Comparison of ENCODE assay signal across 18 cellular contexts in genomic region chr12:51959211-51959610, GRCh38. TPM values are rescaled to one million over a fixed set of nuclear protein-coding genes. Genes with fewer than 3 reads are reported as not detected.
DNase-seq lines count a peak whose midpoint lies in the region; ATAC-seq, FAIRE-seq and TF ChIP-seq lines count a peak whose summit lies in the region.
"Had no signal": no experiment of that assay in that cellular context is flagged by ENCODE, and none has a peak within 500 bp of the region (broad histone marks: within the 10 kb centered on the region; RNA-seq: fewer than 3 reads in every experiment).

No MANE protein-coding gene starts in this region.

- DNase-seq in GM23248 (peak; percentile 52), coronary artery (ENCODE audit: low spot score) (peak; percentile 40), HepG2 (ENCODE audit: low spot score) (no peak), stomach (peak; percentile 30), NCI-H1105 (lab: John Stamatoyannopoulos, UW) (no peak), NCI-H1105 treated with DMSO at 0.1 percent for 48 hours (lab: John Stamatoyannopoulos, UW) (no peak), KBM-7 (no peak)
- DNase-seq: activated CD8-positive, alpha-beta T cell treated with anti-CD3 and anti-CD28 coated beads, Interleukin-2, amount 10 ng/mL, durations not matched to agents 7 days and 5 days; activated gamma-delta T cell treated with Interleukin-2 at 50 U/mL for 16 hours; COR-L47; NCI-H2107; SHP77; stimulated activated CD4-positive, alpha-beta T cell treated with anti-CD3 and anti-CD28 coated beads, Interleukin-4, amount 100 ng/mL, for 1 hour; stimulated activated naive B cell treated with anti-CD40 and anti-IgM and Interleukin-4, amounts not matched to agents 10 μg/mL and 1 μg/mL and 100 μg/mL, for 72 hours; T-helper 9 cell had no signal

- H3K27me3 ChIP-seq in GM23248 (replicated peaks; ENCODE audit: insufficient read depth): no peaks in the 10 kb centered on the region
- H3K27me3 ChIP-seq in HepG2 (ENCODE audit: control insufficient read depth in 1 of 2, insufficient read depth in 2 of 2, low read length in 2 of 2): no peaks in the 10 kb centered on the region
- H3K27me3 ChIP-seq in stomach: no peaks in the 10 kb centered on the region
- H3K27me3 ChIP-seq: cardiac muscle cell had no signal

- CTCF ChIA-PET in HepG2 (lab: Yijun Ruan, JAX; ENCODE audit: low intra/inter-chr PET ratio, low total read pairs): no interaction called here

- H4K20me1 ChIP-seq in GM23248 (ENCODE audit: insufficient read depth) (peaks cover 7% of the 10 kb centered on the region; the same call in 1 of the 2 replicates), HepG2 (ENCODE audit: insufficient read depth, low read length) (no peaks in the 10 kb centered on the region)

- peaks cover 18% of the 10 kb centered on the region; the same call in 1 of the 2 replicates for H3F3A ChIP-seq in GM23248 (ENCODE audit: insufficient read depth)

- TF ChIP-seq CTCF in coronary artery (IDR thresholded peaks at IDR 0.05): no peak
- TF ChIP-seq CTCF in HepG2 (CRISPR knock-in tag; IDR thresholded peaks at IDR 0.05): no peak
- no peak for TF ChIP-seq CTCF in stomach (IDR thresholded peaks at IDR 0.05)

- no peak overlapping the region for H3K27ac ChIP-seq in GM23248
- H3K27ac ChIP-seq in coronary artery: no peak overlapping the region
- H3K27ac ChIP-seq in HepG2 (ENCODE audit: extremely low read length, insufficient read depth, low read length): peak overlapping the region; percentile 71
- peak overlapping the region; percentile 16 to 58 (median 38) for H3K27ac ChIP-seq in stomach
- H3K27ac ChIP-seq: cardiac muscle cell had no signal

- H3K9me2 ChIP-seq in GM23248 (ENCODE audit: insufficient read depth): no peaks in the 10 kb centered on the region

- no peak overlapping the region for H3K4me3 ChIP-seq in GM23248
- H3K4me3 ChIP-seq in coronary artery: no peak overlapping the region
- peak overlapping the region; percentile 5 to 27 (median 25); a peak in 2 of 6 replicates for H3K4me3 ChIP-seq in HepG2 (replicated peaks in 1 of 3; ENCODE audit: insufficient read depth in 1 of 3, low read depth in 2 of 3, low read length in 3 of 3)
- no peak overlapping the region for H3K4me3 ChIP-seq in stomach
- H3K4me3 ChIP-seq: cardiac muscle cell had no signal

- peak; percentile 37 for FAIRE-seq in HepG2 (lab: Jason Lieb, UNC)

- no peak for TF ChIP-seq EP300 in HepG2 (IDR thresholded peaks at IDR 0.05; ENCODE audit: low read depth in 2 of 2, low read length in 2 of 2)
- TF ChIP-seq EP300 in HepG2 (CRISPR knock-in tag; IDR thresholded peaks at IDR 0.05; ENCODE audit: borderline replicate concordance): no peak
- no peak for TF ChIP-seq EP300 in stomach (IDR thresholded peaks at IDR 0.05)

- WGBS in GM23248 (ENCODE audit: low coverage in 1 of 2, low lambda C conversion rate in 2 of 2, missing lambda C conversion rate in 2 of 2), 2 experiments: 24 to 36% methylated on average over 3 of the region's 3 CpGs
- 0% methylated on average over 2 of the region's 3 CpGs for WGBS in HepG2 (ENCODE audit: low lambda C conversion rate)
- WGBS in stomach, 5 donors: 19 to 40% (median 28%) methylated on average over 3 of the region's 3 CpGs

- no TSS peak for BruUV-seq in HepG2 (replicated peaks; lab: Mats Ljungman, UMichigan)

- peaks cover 4% of the 10 kb centered on the region; the same call in 1 of the 2 replicates for H3K36me3 ChIP-seq in GM23248 (ENCODE audit: low read depth)
- H3K36me3 ChIP-seq in HepG2 (replicated peaks in 1 of 2; ENCODE audit: control insufficient read depth in 1 of 2, insufficient read depth in 2 of 2, low read length in 2 of 2): no peaks in the 10 kb centered on the region; a peak in 1 of 5 replicates
- H3K36me3 ChIP-seq in stomach: peaks cover 0 to 14% (median 9%) of the 10 kb centered on the region in 4 donors

- POLR2A ChIA-PET in HepG2 (lab: Yijun Ruan, JAX): interaction anchor here (0.9 to 1.7 kb wide), 2 partner anchors 18 to 92 kb away, joined by 3 to 7 read pairs; no protein-coding TSS in a partner anchor

- in situ Hi-C loops in GM23248 (cut with MboI): no loop called here
- in situ Hi-C loops in HepG2 (cut with HindIII; ENCODE audit: extremely low pct_ligation_motif_present, low pct_unique_long_range_greater_than_20kb): no loop called here
- in situ Hi-C loops in KBM-7 (cut with MboI; ENCODE audit: low pct_unique_long_range_greater_than_20kb, low sequenced_read_pairs): no loop called here

- H2AFZ ChIP-seq in GM23248 (peak overlapping the region; percentile 53; the same call in 1 of the 2 replicates), HepG2 (ENCODE audit: low read length) (peak overlapping the region; percentile 62)

- H3K9me3 ChIP-seq in GM23248 (ENCODE audit: low read depth): no peaks in the 10 kb centered on the region
- H3K9me3 ChIP-seq in HepG2 (ENCODE audit: low read length): no peaks in the 10 kb centered on the region
- H3K9me3 ChIP-seq in stomach: no peaks in the 10 kb centered on the region

- no peak for TF ChIP-seq POLR2A in HepG2 (IDR thresholded peaks at IDR 0.05; ENCODE audit: insufficient read depth in 1 of 2, low read depth in 2 of 2, low read length in 2 of 2)
- no peak for TF ChIP-seq POLR2A in stomach (IDR thresholded peaks at IDR 0.05)

- H3K9ac ChIP-seq in GM23248 (no peak overlapping the region), HepG2 (ENCODE audit: insufficient read depth, low read depth, low read length) (0 out of 2 replicates have a peak overlapping the region, but pooled peaks have one; percentile 38)

- H3K4me1 ChIP-seq in GM23248 (ENCODE audit: insufficient read depth) (peaks cover 32% of the 10 kb centered on the region), HepG2 (ENCODE audit: insufficient read depth, low read length) (peaks cover 83% of the 10 kb centered on the region), stomach (peaks cover 57 to 87% (median 72%) of the 10 kb centered on the region in 4 donors)

- ATAC-seq in HepG2: peak; percentile 75
- ATAC-seq: activated CD8-positive, alpha-beta T cell treated with anti-CD3 and anti-CD28 coated beads, Interleukin-2, amount 10 ng/mL, durations not matched to agents 7 days and 5 days; esophagus mucosa; HCT116; stimulated activated naive B cell treated with anti-CD40 and anti-IgM and Interleukin-4, amounts not matched to agents 10 μg/mL and 1 μg/mL and 100 μg/mL, for 72 hours had no signal

- peak overlapping the region; percentile 39 for H3K4me2 ChIP-seq in GM23248 (ENCODE audit: unreplicated experiment)
- H3K4me2 ChIP-seq in HepG2 (ENCODE audit: low read depth, low read length): peak overlapping the region; percentile 81

- H3K79me2 ChIP-seq in GM23248 (ENCODE audit: insufficient read depth) (peaks cover 100% of the 10 kb centered on the region), HepG2 (ENCODE audit: insufficient read depth, low read length) (peaks cover 82% of the 10 kb centered on the region)

- intact Hi-C loops in HepG2 (cut with micrococcal nuclease; ENCODE audit: unreplicated experiment) (no loop called here), stomach (cut with DNase I; ENCODE audit: low total_unique reads) (no loop called here)

- TF ChIP-seq RAD21 in HepG2 (CRISPR knock-in tag; IDR thresholded peaks at IDR 0.05): no peak

RNA-seq across cellular contexts. Expression of gene ACVR1B, which starts 7.7 kb away (rescaled TPM):
- total RNA-seq in GM23248 (2014; rRNA removed; shearing (Covaris generic)): 16.4 and 17.0 TPM in 2 replicates
- polyA plus RNA-seq in GM23248 (2016; fragmentation: Nextera tagmentation; extraction: Ambion mirVana): 2.8 and 3.1 TPM in 2 replicates
- total RNA-seq in HepG2 (2016; rRNA removed; fragmentation: Illumina TruSeq; extraction: Trizol): 5.8 and 8.9 TPM in 2 replicates
- 2.0 and 2.2 TPM in 2 replicates for total RNA-seq in HepG2 (2016; cell fraction: cytosol; rRNA removed; fragmentation: Illumina TruSeq; extraction: Trizol; ENCODE audit: low read depth)
- total RNA-seq in HepG2 (2016; cell fraction: insoluble cytoplasmic fraction; rRNA removed; fragmentation: Illumina TruSeq; extraction: Trizol): 4.3 and 9.8 TPM in 2 replicates
- 5.4 and 7.6 TPM in 2 replicates for total RNA-seq in HepG2 (2016; cell fraction: membrane; rRNA removed; fragmentation: Illumina TruSeq; extraction: Trizol)
- 9.9 and 14.3 TPM in 2 replicates for total RNA-seq in HepG2 (2016; cell fraction: nucleus; rRNA removed; fragmentation: Illumina TruSeq; extraction: Trizol)
- 12.1 and 14.1 TPM in 2 replicates for polyA plus RNA-seq in HepG2 (2011; rRNA removed)
- polyA plus RNA-seq in HepG2 (2011; cell fraction: cytosol; rRNA removed): 12.0 and 13.7 TPM in 2 replicates
- 12.5 and 12.9 TPM in 2 replicates for polyA plus RNA-seq in HepG2 (2011; cell fraction: nucleus; rRNA removed)
- 10.8 and 11.8 TPM in 2 replicates for polyA plus RNA-seq in HepG2 (2012)
- 1.1 and 1.3 TPM in 2 replicates for polyA plus RNA-seq in HepG2 (2016; cell fraction: cytosol; fragmentation: Illumina TruSeq; extraction: Trizol; ENCODE audit: low read depth)
- 5.3 and 5.6 TPM in 2 replicates for polyA plus RNA-seq in HepG2 (2016; cell fraction: insoluble cytoplasmic fraction; fragmentation: Illumina TruSeq; extraction: Trizol; ENCODE audit: low read depth)
- 3.8 and 4.6 TPM in 2 replicates for polyA plus RNA-seq in HepG2 (2016; cell fraction: membrane; fragmentation: Illumina TruSeq; extraction: Trizol; ENCODE audit: low read depth)
- 16.9 and 17.0 TPM in 2 replicates for polyA plus RNA-seq in HepG2 (2016; cell fraction: nucleus; fragmentation: Illumina TruSeq; extraction: Trizol; ENCODE audit: insufficient read depth, low read depth)
- 22.8 and 32.8 TPM in 2 replicates for polyA minus RNA-seq in HepG2 (2011; rRNA and poly(A)+ RNA removed; ENCODE audit: low replicate concordance)
- 9.7 and 13.2 TPM in 2 replicates for polyA minus RNA-seq in HepG2 (2011; cell fraction: cytosol; rRNA and poly(A)+ RNA removed)
- polyA minus RNA-seq in HepG2 (2011; cell fraction: nucleus; rRNA and poly(A)+ RNA removed): 12.1 and 14.2 TPM in 2 replicates
- total RNA-seq in stomach: 10 to 100 TPM; 23.9 to 53.1 (median 31.3) TPM
- polyA plus RNA-seq in stomach: 1 to 10 TPM; 8.3 to 9.5 (median 9.1) TPM

RNA-seq across cellular contexts. Expression of gene TAMALIN, which starts 47.5 kb away (rescaled TPM):
- 2.2 and 5.9 TPM in 2 replicates for total RNA-seq in GM23248 (2014; rRNA removed; shearing (Covaris generic))
- polyA plus RNA-seq in GM23248 (2016; fragmentation: Nextera tagmentation; extraction: Ambion mirVana) (not detected in 2 replicates), HepG2 (2011; rRNA removed) (2.9 and 4.5 TPM in 2 replicates), stomach (10 to 100 TPM in 2 of 3 donors, 1 to 10 TPM in 1; 6.4 to 17.0 (median 16.3) TPM)
- total RNA-seq in HepG2 (2016; rRNA removed; fragmentation: Illumina TruSeq; extraction: Trizol) (7.2 and 10.9 TPM in 2 replicates), stomach (10 to 100 TPM in 2 of 5 donors, 1 to 10 TPM in 2, not detected in 1; 2.7 to 61.3 (median 16.6) TPM)
- total RNA-seq in HepG2 (2016; cell fraction: cytosol; rRNA removed; fragmentation: Illumina TruSeq; extraction: Trizol; ENCODE audit: low read depth): 3.8 and 3.9 TPM in 2 replicates
- 5.9 and 12.2 TPM in 2 replicates for total RNA-seq in HepG2 (2016; cell fraction: insoluble cytoplasmic fraction; rRNA removed; fragmentation: Illumina TruSeq; extraction: Trizol)
- total RNA-seq in HepG2 (2016; cell fraction: membrane; rRNA removed; fragmentation: Illumina TruSeq; extraction: Trizol): 6.3 and 7.1 TPM in 2 replicates
- total RNA-seq in HepG2 (2016; cell fraction: nucleus; rRNA removed; fragmentation: Illumina TruSeq; extraction: Trizol): 8.6 and 10.4 TPM in 2 replicates
- 3.7 and 3.8 TPM in 2 replicates for polyA plus RNA-seq in HepG2 (2011; cell fraction: cytosol; rRNA removed)
- polyA plus RNA-seq in HepG2 (2011; cell fraction: nucleus; rRNA removed): 7.5 and 12.9 TPM in 2 replicates
- polyA plus RNA-seq in HepG2 (2012): 3.6 and 4.0 TPM in 2 replicates
- 0.84 and 1.5 TPM in 2 replicates for polyA plus RNA-seq in HepG2 (2016; cell fraction: cytosol; fragmentation: Illumina TruSeq; extraction: Trizol; ENCODE audit: low read depth)
- 5.5 TPM in 2 replicates for polyA plus RNA-seq in HepG2 (2016; cell fraction: insoluble cytoplasmic fraction; fragmentation: Illumina TruSeq; extraction: Trizol; ENCODE audit: low read depth)
- 2.0 and 2.7 TPM in 2 replicates for polyA plus RNA-seq in HepG2 (2016; cell fraction: membrane; fragmentation: Illumina TruSeq; extraction: Trizol; ENCODE audit: low read depth)
- polyA plus RNA-seq in HepG2 (2016; cell fraction: nucleus; fragmentation: Illumina TruSeq; extraction: Trizol; ENCODE audit: insufficient read depth, low read depth): 17.1 and 20.1 TPM in 2 replicates
- 0.21 and 6.7 TPM in 2 replicates for polyA minus RNA-seq in HepG2 (2011; rRNA and poly(A)+ RNA removed; ENCODE audit: low replicate concordance)
- polyA minus RNA-seq in HepG2 (2011; cell fraction: cytosol; rRNA and poly(A)+ RNA removed): 1.3 and 2.7 TPM in 2 replicates
- 4.9 and 8.2 TPM in 2 replicates for polyA minus RNA-seq in HepG2 (2011; cell fraction: nucleus; rRNA and poly(A)+ RNA removed)

RNA-seq across cellular contexts. Expression of gene ACVRL1, which starts 51.9 kb away (rescaled TPM):
- 67.4 and 114 TPM in 2 replicates for total RNA-seq in GM23248 (2014; rRNA removed; shearing (Covaris generic))
- 18.9 and 19.1 TPM in 2 replicates for polyA plus RNA-seq in GM23248 (2016; fragmentation: Nextera tagmentation; extraction: Ambion mirVana)
- not detected in 2 replicates for total RNA-seq in HepG2 (2016; rRNA removed; fragmentation: Illumina TruSeq; extraction: Trizol)
- not detected in 2 replicates for total RNA-seq in HepG2 (2016; cell fraction: cytosol; rRNA removed; fragmentation: Illumina TruSeq; extraction: Trizol; ENCODE audit: low read depth)
- total RNA-seq in HepG2 (2016; cell fraction: insoluble cytoplasmic fraction; rRNA removed; fragmentation: Illumina TruSeq; extraction: Trizol): not detected in 2 replicates
- total RNA-seq in HepG2 (2016; cell fraction: membrane; rRNA removed; fragmentation: Illumina TruSeq; extraction: Trizol): not detected in 2 replicates
- total RNA-seq in HepG2 (2016; cell fraction: nucleus; rRNA removed; fragmentation: Illumina TruSeq; extraction: Trizol): not detected in 2 replicates
- not detected in 2 replicates for polyA plus RNA-seq in HepG2 (2011; rRNA removed)
- polyA plus RNA-seq in HepG2 (2011; cell fraction: cytosol; rRNA removed): not detected in 2 replicates
- polyA plus RNA-seq in HepG2 (2011; cell fraction: nucleus; rRNA removed): not detected in 2 replicates
- not detected in 2 replicates for polyA plus RNA-seq in HepG2 (2012)
- not detected in 2 replicates for polyA plus RNA-seq in HepG2 (2016; cell fraction: cytosol; fragmentation: Illumina TruSeq; extraction: Trizol; ENCODE audit: low read depth)
- not detected in 2 replicates for polyA plus RNA-seq in HepG2 (2016; cell fraction: insoluble cytoplasmic fraction; fragmentation: Illumina TruSeq; extraction: Trizol; ENCODE audit: low read depth)
- polyA plus RNA-seq in HepG2 (2016; cell fraction: membrane; fragmentation: Illumina TruSeq; extraction: Trizol; ENCODE audit: low read depth): not detected in 2 replicates
- polyA plus RNA-seq in HepG2 (2016; cell fraction: nucleus; fragmentation: Illumina TruSeq; extraction: Trizol; ENCODE audit: insufficient read depth, low read depth): not detected in 2 replicates
- 0.05 TPM in 1 of 2 replicates, not detected in the other for polyA minus RNA-seq in HepG2 (2011; rRNA and poly(A)+ RNA removed; ENCODE audit: low replicate concordance)
- polyA minus RNA-seq in HepG2 (2011; cell fraction: cytosol; rRNA and poly(A)+ RNA removed): not detected in 2 replicates
- polyA minus RNA-seq in HepG2 (2011; cell fraction: nucleus; rRNA and poly(A)+ RNA removed): not detected in 2 replicates
- 100 to 1,000 TPM in 2 of 5 donors, 10 to 100 TPM in 3; 36.2 to 117 (median 62.4) TPM for total RNA-seq in stomach
- 10 to 100 TPM; 11.0 to 20.8 (median 13.3) TPM for polyA plus RNA-seq in stomach
- total RNA-seq: activated CD8-positive, alpha-beta T cell treated with anti-CD3 and anti-CD28 coated beads, Interleukin-2, amount 10 ng/mL, durations not matched to agents 7 days and 5 days had no signal
- polyA plus RNA-seq: cardiac muscle cell had no signal

Comparison
In these comparisons a context has a peak if more than half of its experiments do, and no peak if none do; other contexts are left out.
1. DNase-seq: peak in GM23248 (single experiment), coronary artery (single experiment) and stomach (single experiment); none in HepG2 (single experiment), NCI-H1105 (single experiment), NCI-H1105 treated with DMSO at 0.1 percent for 48 hours (single experiment) and KBM-7 (single experiment).
2. H3K27ac ChIP-seq: peak in HepG2 (single experiment) and stomach (5 of 5); none in GM23248 (single experiment) and coronary artery (0 of 2).
3. H3K4me3 ChIP-seq: peak in HepG2 (3 of 3); none in GM23248 (single experiment), coronary artery (single experiment) and stomach (0 of 4).
4. RNA of gene ACVRL1, which starts 51.9 kb away (total RNA-seq): 67.4 to 114 TPM in GM23248 and 36.2 to 117 TPM in stomach; not detected in HepG2; every median in the first group is over 10 times any median in the second.